ENCODE assay signal across 8 cellular contexts in the genomic region with DNA sequence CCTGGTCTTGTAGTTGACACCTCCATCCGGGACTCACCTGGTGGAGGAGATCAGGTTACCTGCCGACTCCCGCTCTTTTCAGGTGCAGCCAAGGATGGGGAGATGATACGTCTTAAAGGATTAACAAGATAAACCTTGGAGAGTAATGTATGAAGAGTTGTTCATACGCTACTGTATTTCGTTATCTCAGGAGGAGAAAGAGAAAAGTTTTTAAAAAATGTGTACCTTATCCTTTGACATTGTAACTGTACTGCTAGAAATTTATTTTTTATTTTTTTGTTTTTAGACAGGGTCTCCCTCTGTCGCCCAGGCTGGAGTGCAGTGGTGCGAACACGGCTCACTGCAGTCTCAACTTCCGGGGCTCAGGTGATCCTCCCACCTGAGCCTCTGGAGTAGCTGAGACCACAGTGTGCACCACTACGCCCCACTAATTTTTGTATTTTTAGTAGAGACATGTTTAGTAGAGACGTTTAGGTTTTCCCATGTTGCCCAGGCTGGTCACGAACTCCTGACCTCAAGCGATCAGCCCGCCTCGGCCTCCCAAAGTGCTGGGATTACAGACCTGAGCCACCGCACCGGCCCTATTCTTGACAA. TPM values are rescaled to one million over a fixed set of nuclear protein-coding genes. Genes with fewer than 3 reads are reported as not detected.
DNase-seq lines count a peak whose midpoint lies in the region; ATAC-seq and TF ChIP-seq lines count a peak whose summit lies in the region.

No MANE protein-coding gene starts in this region.

- H3K4me2 ChIP-seq in GM23248 (ENCODE audit: unreplicated experiment) (peak overlapping the region; percentile 97), trophoblast cell (ENCODE audit: low read length) (peak overlapping the region; percentile 95)

- H2BK5ac ChIP-seq in trophoblast cell (ENCODE audit: low read depth, low read length, poor library complexity): peak overlapping the region; percentile 8

- ATAC-seq in GM18520 (IDR thresholded peaks at IDR 0.05; ENCODE audit: unreplicated experiment) (no peak), GM19351 (IDR thresholded peaks at IDR 0.05; ENCODE audit: unreplicated experiment) (no peak)

- no peak overlapping the region for H3K23ac ChIP-seq in trophoblast cell (ENCODE audit: low read length)

- H4K8ac ChIP-seq in trophoblast cell (ENCODE audit: low read depth, low read length): peak overlapping the region; percentile 55

- WGBS in GM23248 (ENCODE audit: low coverage in 1 of 2, low lambda C conversion rate in 2 of 2, missing lambda C conversion rate in 2 of 2), 2 experiments: 60 to 63% methylated on average over 18 of the region's 18 CpGs
- WGBS in trophoblast cell (ENCODE audit: extremely low coverage, insufficient coverage, insufficient read length): no CpG with 5 or more reads among the region's 18 CpGs

- H3K4me1 ChIP-seq in GM23248 (ENCODE audit: insufficient read depth): peaks cover 32% of the 10 kb centered on the region
- peaks cover 2 to 3% of the 10 kb centered on the region in 2 experiments for H3K4me1 ChIP-seq in trophoblast cell (ENCODE audit: control insufficient read depth in 1 of 2, insufficient read depth in 2 of 2, low read length in 2 of 2)

- H3K9me3 ChIP-seq in GM23248 (ENCODE audit: low read depth) (no peaks in the 10 kb centered on the region), trophoblast cell (ENCODE audit: insufficient read depth, low read depth, low read length) (no peaks in the 10 kb centered on the region)

- H2AK5ac ChIP-seq in trophoblast cell (ENCODE audit: low read length): peak overlapping the region; percentile 62

- no peak for TF ChIP-seq CTCF in epithelial cell of proximal tubule (conservative IDR thresholded peaks at IDR 0.05; ENCODE audit: low read depth, low read length)

- peak overlapping the region; percentile 21 for H4K12ac ChIP-seq in trophoblast cell (ENCODE audit: low read depth, low read length)

- no peaks in the 10 kb centered on the region for H4K20me1 ChIP-seq in GM23248 (ENCODE audit: insufficient read depth)

- DNase-seq in GM23248: no peak
- peak; percentile 45 for DNase-seq in NCI-H774 (lab: John Stamatoyannopoulos, UW)
- no peak for DNase-seq in epithelial cell of proximal tubule (ENCODE audit: low read depth)
- DNase-seq in trophoblast cell: no peak
- DNase-seq in NCI-H226: no peak
- DNase-seq in kidney glomerular epithelial cell (lab: John Stamatoyannopoulos, UW): no peak

- in situ Hi-C loops in GM23248 (cut with MboI): no loop called here

- H3K14ac ChIP-seq in trophoblast cell (ENCODE audit: low read length): peak overlapping the region; percentile 45

- H3K4me3 ChIP-seq in GM23248 (peak overlapping the region; percentile 93), epithelial cell of proximal tubule (ENCODE audit: low read depth, low read length) (peak overlapping the region; percentile 64), trophoblast cell (ENCODE audit: low read depth, low read length) (peak overlapping the region; percentile 64)

- peak overlapping the region; percentile 81 for H3K27ac ChIP-seq in GM23248
- peak overlapping the region; percentile 9 for H3K27ac ChIP-seq in trophoblast cell (ENCODE audit: low read depth, low read length)

- H3K79me1 ChIP-seq in trophoblast cell (ENCODE audit: low read length): peaks cover 11% of the 10 kb centered on the region

- H2BK120ac ChIP-seq in trophoblast cell (ENCODE audit: insufficient read depth, low read length, poor library complexity): peak overlapping the region; percentile 16

- no peaks in the 10 kb centered on the region for H3K9me2 ChIP-seq in GM23248 (ENCODE audit: insufficient read depth)

- peak overlapping the region; percentile 22 for H2BK12ac ChIP-seq in trophoblast cell (ENCODE audit: low read length)

- no peak overlapping the region for H4K91ac ChIP-seq in trophoblast cell (ENCODE audit: low read depth, low read length)

- 0 out of 2 replicates have a peak, but pooled peaks cover 5% of the 10 kb centered on the region for H3K36me3 ChIP-seq in GM23248 (ENCODE audit: low read depth)
- no peaks in the 10 kb centered on the region for H3K36me3 ChIP-seq in trophoblast cell (ENCODE audit: control insufficient read depth in 1 of 2, insufficient read depth in 2 of 2, low read length in 2 of 2)

- H3K27me3 ChIP-seq in GM23248 (replicated peaks; ENCODE audit: insufficient read depth) (no peaks in the 10 kb centered on the region), trophoblast cell (ENCODE audit: insufficient read depth, low read length) (no peaks in the 10 kb centered on the region)

- peak overlapping the region; percentile 9 for H3K18ac ChIP-seq in trophoblast cell (ENCODE audit: low read length)

- H3K4ac ChIP-seq in trophoblast cell (ENCODE audit: low read depth, low read length): no peak overlapping the region

- peak overlapping the region; percentile 76 for H2AFZ ChIP-seq in GM23248
- H2AFZ ChIP-seq in trophoblast cell (ENCODE audit: insufficient read depth, low read length, poor library complexity): peak overlapping the region; percentile 66

- H3K9ac ChIP-seq in GM23248: peak overlapping the region; percentile 89
- peak overlapping the region; percentile 71 for H3K9ac ChIP-seq in trophoblast cell (ENCODE audit: low read length)

- H3F3A ChIP-seq in GM23248 (ENCODE audit: insufficient read depth): peaks cover 64% of the 10 kb centered on the region

- peaks cover 49% of the 10 kb centered on the region for H3K79me2 ChIP-seq in GM23248 (ENCODE audit: insufficient read depth)
- H3K79me2 ChIP-seq in trophoblast cell (ENCODE audit: control insufficient read depth, insufficient read depth, low read length, poor library complexity): peaks cover 7% of the 10 kb centered on the region

RNA-seq across cellular contexts. Expression of a gene that starts 0.8 kb away (rescaled TPM):
- 157 and 159 TPM in 2 replicates for total RNA-seq in GM23248 (2014; rRNA removed; shearing (Covaris generic))
- 50.8 and 54.3 TPM in 2 replicates for polyA plus RNA-seq in GM23248 (2016; fragmentation: Nextera tagmentation; extraction: Ambion mirVana)
- total RNA-seq in epithelial cell of proximal tubule: 33.3 and 48.3 TPM in 2 replicates
- polyA plus RNA-seq in trophoblast cell (2013): 44.7 TPM in 2 replicates
